In the genomic region with DNA sequence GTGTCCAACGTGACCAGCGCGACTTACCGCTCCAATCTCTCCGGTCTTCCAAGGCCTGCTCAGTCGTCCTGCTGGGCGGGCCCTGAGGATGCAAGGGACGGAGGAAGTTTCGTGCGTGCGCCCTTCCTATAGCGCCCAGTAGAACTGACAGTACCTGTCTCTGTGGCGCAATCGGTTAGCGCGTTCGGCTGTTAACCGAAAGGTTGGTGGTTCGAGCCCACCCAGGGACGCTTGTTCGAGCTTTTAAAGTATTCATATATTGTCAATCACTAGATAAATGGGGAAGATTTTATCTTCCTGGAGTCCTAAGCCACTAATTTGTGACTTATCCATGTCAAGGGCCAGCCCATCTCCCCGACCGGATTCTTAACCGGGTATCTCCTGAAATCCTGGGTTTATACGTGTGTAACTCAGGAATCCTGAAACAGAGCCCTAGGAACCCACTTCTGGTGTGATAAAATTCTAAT, we compare ENCODE assay signal across 9 cellular contexts. TPM values are rescaled to one million over a fixed set of nuclear protein-coding genes. Genes with fewer than 3 reads are reported as not detected.
DNase-seq lines count a peak whose midpoint lies in the region; ATAC-seq and TF ChIP-seq lines count a peak whose summit lies in the region.
"Not testable (repeated sequence)": the region's sequence is repeated elsewhere in the genome, so short reads cannot be mapped to it uniquely, and the experiment has no call there.
"Had no signal": no experiment of that assay in that cellular context is flagged by ENCODE, and none has a peak within 500 bp of the region (broad histone marks: within the 10 kb centered on the region; RNA-seq: fewer than 3 reads in every experiment).

No MANE protein-coding gene starts in this region.

- ATAC-seq in activated naive CD8-positive, alpha-beta T cell treated with anti-CD3 and anti-CD28 coated beads, Interleukin-2, amount 50 U/mL, for 24 hours; aorta (ENCODE audit: low FRiP score): not testable (repeated sequence)

- H3K9me3 ChIP-seq in mesodermal cell (ENCODE audit: control insufficient read depth, low read length); aorta (ENCODE audit: control insufficient read depth, low read length): not testable (repeated sequence)

- H3K36me3 ChIP-seq in mesodermal cell (ENCODE audit: control insufficient read depth, insufficient read depth, low read length); aorta (ENCODE audit: control insufficient read depth in 1 of 2, insufficient read depth in 2 of 2, low read length in 1 of 2): not testable (repeated sequence)

- H3K27me3 Mint-ChIP-seq in activated naive CD8-positive, alpha-beta T cell treated with anti-CD3 and anti-CD28 coated beads, Interleukin-2, amount 50 U/mL, for 24 hours: not testable (repeated sequence)

- 13 to 18% methylated on average over 3 to 4 of the region's 25 CpGs for WGBS in mesodermal cell (ENCODE audit: insufficient coverage in 2 of 2), 2 experiments
- 3 to 9% methylated on average over 9 to 25 of the region's 25 CpGs for WGBS in aorta, 2 donors

- H3K27ac ChIP-seq in mesodermal cell (ENCODE audit: low read depth, low read length, severe bottlenecking); aorta (ENCODE audit: low read depth in 1 of 2, low read length in 2 of 2): not testable (repeated sequence)

- peak overlapping the region; percentile 21 for H3K4me3 ChIP-seq in fibroblast of mammary gland (ENCODE audit: control insufficient read depth, low read depth, low read length)
- H3K4me3 ChIP-seq in mesodermal cell (ENCODE audit: extremely low read depth, insufficient read depth, low read length, poor library complexity, severe bottlenecking): peak overlapping the region; percentile 11
- not testable (repeated sequence) for H3K4me3 ChIP-seq in aorta (ENCODE audit: low read length in 2 of 2)

- not testable (repeated sequence) for H3K36me3 Mint-ChIP-seq in activated naive CD8-positive, alpha-beta T cell treated with anti-CD3 and anti-CD28 coated beads, Interleukin-2, amount 50 U/mL, for 24 hours (ENCODE audit: low read depth)

- peak overlapping the region; percentile 86 for H3K27ac Mint-ChIP-seq in activated naive CD8-positive, alpha-beta T cell treated with anti-CD3 and anti-CD28 coated beads, Interleukin-2, amount 50 U/mL, for 24 hours

- intact Hi-C loops in aorta (cut with DNase I): not testable (repeated sequence)

- not testable (repeated sequence) for H3K4me1 Mint-ChIP-seq in activated naive CD8-positive, alpha-beta T cell treated with anti-CD3 and anti-CD28 coated beads, Interleukin-2, amount 50 U/mL, for 24 hours

- H3K9me3 Mint-ChIP-seq in activated naive CD8-positive, alpha-beta T cell treated with anti-CD3 and anti-CD28 coated beads, Interleukin-2, amount 50 U/mL, for 24 hours: not testable (repeated sequence)

- H3K4me1 ChIP-seq in mesodermal cell (ENCODE audit: control insufficient read depth, insufficient read depth, low read length, poor library complexity, severe bottlenecking); aorta (ENCODE audit: control insufficient read depth in 1 of 2, insufficient read depth in 2 of 2, low read length in 2 of 2): not testable (repeated sequence)

- peak; percentile 59 for DNase-seq in HCEC 1CT
- peak; percentile 86 for DNase-seq in NCI-H82 (lab: John Stamatoyannopoulos, UW)
- peak; percentile 84 for DNase-seq in activated CD4-positive, alpha-beta T cell treated with anti-CD3 and anti-CD28 coated beads for 48 hours
- peak; percentile 75 for DNase-seq in activated naive CD8-positive, alpha-beta T cell treated with anti-CD3 and anti-CD28 coated beads, Interleukin-2, amount 50 U/mL, for 24 hours
- DNase-seq in fibroblast of mammary gland (ENCODE audit: low read depth): peak; percentile 78
- peak; percentile 32 to 67 (median 62) for DNase-seq in stimulated activated CD4-positive, alpha-beta T cell treated with anti-CD3 and anti-CD28 coated beads, Interleukin-1b, Interleukin-23, amount 100 ng/mL, for 24 hours (ENCODE audit: low read depth in 4 of 4, low spot score in 1 of 4)
- peak; percentile 44 to 73 for DNase-seq in aorta

- not testable (repeated sequence) for H3K27me3 ChIP-seq in aorta (ENCODE audit: control insufficient read depth in 1 of 2, insufficient read depth in 2 of 2, low read length in 1 of 2)

- not testable (repeated sequence) for TF ChIP-seq CTCF in fibroblast of mammary gland (conservative IDR thresholded peaks at IDR 0.05; ENCODE audit: control insufficient read depth, insufficient read depth, low read depth, low read length)

- H3K4me3 Mint-ChIP-seq in activated naive CD8-positive, alpha-beta T cell treated with anti-CD3 and anti-CD28 coated beads, Interleukin-2, amount 50 U/mL, for 24 hours: peak overlapping the region; percentile 72

RNA-seq across cellular contexts. Expression of a gene that starts 46.0 kb away (rescaled TPM):
- polyA plus RNA-seq in mesodermal cell (2013, experiment 1 of 2): not detected
- not detected for polyA plus RNA-seq in mesodermal cell (2013, experiment 2 of 2)
- under 1 TPM; 0.09 to 0.13 TPM for total RNA-seq in aorta
- not detected for polyA plus RNA-seq in aorta
- total RNA-seq: cardiac septum had no signal
